8 cellular contexts compared by ENCODE assay signal in genomic region chr3:4350789-4351163, GRCh38. TPM values are rescaled to one million over a fixed set of nuclear protein-coding genes. Genes with fewer than 3 reads are reported as not detected.
DNase-seq lines count a peak whose midpoint lies in the region; ATAC-seq and TF ChIP-seq lines count a peak whose summit lies in the region.

No MANE protein-coding gene starts in this region.

- peak; percentile 68 for DNase-seq in A673 (ENCODE audit: low spot score)
- DNase-seq in GM13977 (ENCODE audit: low spot score), result peak; percentile 66
- DNase-seq in NCI-H1694 treated with DMSO at 0.1 percent for 48 hours (lab: John Stamatoyannopoulos, UW), result peak; percentile 0
- peak; percentile 13 for DNase-seq in UCSD-AML1 (lab: John Stamatoyannopoulos, UW; ENCODE audit: unreplicated experiment)
- DNase-seq in cerebellar cortex (ENCODE audit: low spot score), result peak; percentile 78
- DNase-seq in stimulated activated CD8-positive, alpha-beta memory T cell treated with anti-CD3 and anti-CD28 coated beads, Interleukin-12 subunit alpha, Interleukin-12 subunit beta, amount 100 ng/mL, for 4 hours (ENCODE audit: low read depth), result peak; percentile 4

- H3K4me3 ChIP-seq in A673 (ENCODE audit: low read depth, low read length, poor library complexity, severe bottlenecking) (no peak overlapping the region), liver (ENCODE audit: low read depth in 1 of 3, low read length in 3 of 3) (no peak overlapping the region)

- H3K4me1 ChIP-seq in A673 (ENCODE audit: insufficient read depth, low read length, poor library complexity, severe bottlenecking) (no peaks in the 10 kb centered on the region), liver (ENCODE audit: control insufficient read depth in 4 of 4, insufficient read depth in 4 of 4, low read length in 3 of 4) (peaks cover 0 to 15% (median 6%) of the 10 kb centered on the region in 4 donors)

- CTCF ChIA-PET in A673 (lab: Charles Lee), result interaction anchor here (0.6 to 1.8 kb wide), 8 partner anchors 13 to 707 kb away, joined by 3 to 16 read pairs (median 4); partner anchors contain the start of gene ITPR1

- 0% methylated on average over 2 of the region's 2 CpGs for WGBS in liver

- no peaks in the 10 kb centered on the region for H3K27me3 ChIP-seq in A673 (replicated peaks; ENCODE audit: insufficient read depth, low read depth, low read length, poor library complexity)
- no peaks in the 10 kb centered on the region for H3K27me3 ChIP-seq in liver (ENCODE audit: control insufficient read depth in 4 of 4, insufficient read depth in 4 of 4, low read length in 3 of 4)

- peak; percentile 83 for TF ChIP-seq CTCF in A673 (conservative IDR thresholded peaks at IDR 0.05; ENCODE audit: low read depth, low read length)
- TF ChIP-seq CTCF in GM13977 (IDR thresholded peaks at IDR 0.05; ENCODE audit: extremely low read depth, insufficient read depth, missing control alignments), result peak; percentile 68
- TF ChIP-seq CTCF in liver (IDR thresholded peaks at IDR 0.05; ENCODE audit: low read depth, low read length, missing input control), result peak; percentile 79

- intact Hi-C loops in A673 (cut with micrococcal nuclease; ENCODE audit: unreplicated experiment), result loop anchor here (1.0 to 5.0 kb wide), 2 partner anchors 142 to 283 kb away; partner anchors contain the start of gene ITPR1

- peak; percentile 93 to 96 for TF ChIP-seq RAD21 in liver (IDR thresholded peaks at IDR 0.05)

- H3K9me3 ChIP-seq in A673 (ENCODE audit: low read depth, low read length, poor library complexity, severe bottlenecking) (no peaks in the 10 kb centered on the region), liver (ENCODE audit: control insufficient read depth in 4 of 4, low read length in 3 of 4) (no peaks in the 10 kb centered on the region)

- ATAC-seq in HG02885 (IDR thresholded peaks at IDR 0.05; ENCODE audit: poor library complexity, unreplicated experiment), result peak; percentile 91

- H3K27ac ChIP-seq in A673 (ENCODE audit: low read depth, low read length, poor library complexity, severe bottlenecking) (no peak overlapping the region), liver (ENCODE audit: low read depth in 1 of 2, low read length in 2 of 2) (peak overlapping the region in 1 of 2 donors; percentile 68)

- POLR2A ChIA-PET in A673 (lab: Charles Lee; ENCODE audit: low non-redundant PET), result no interaction called here

- H3K36me3 ChIP-seq in A673 (ENCODE audit: insufficient read depth, low read length, poor library complexity, severe bottlenecking), result no peaks in the 10 kb centered on the region
- no peaks in the 10 kb centered on the region for H3K36me3 ChIP-seq in liver (ENCODE audit: control insufficient read depth in 4 of 4, insufficient read depth in 3 of 4, low read depth in 1 of 4, low read length in 3 of 4)

- in situ Hi-C loops in GM13977 (cut with MboI; ENCODE audit: low pct_unique_long_range_greater_than_20kb, low sequenced_read_pairs, unreplicated experiment), result loop anchor here (10.0 kb wide), 1 partner anchor 284 kb away; no protein-coding TSS in a partner anchor

- H3K9ac ChIP-seq in liver (ENCODE audit: low read depth in 1 of 2, low read length in 2 of 2), result no peak overlapping the region

- no TSS peak for BruUV-seq in A673 (replicated peaks; lab: Mats Ljungman, UMichigan)

TF ChIP-seq in liver, 16 proteins besides CTCF, POLR2A, EP300 and RAD21:
- TF ChIP-seq EGR1 (IDR thresholded peaks at IDR 0.05; ENCODE audit: low read depth in 2 of 2) (no peak), YY1 (IDR thresholded peaks at IDR 0.05) (no peak), TAF1 (conservative IDR thresholded peaks at IDR 0.05) (no peak), RXRA (IDR thresholded peaks at IDR 0.05) (peak in 1 of 2 donors; percentile 26), ZBTB33 (IDR thresholded peaks at IDR 0.05) (no peak), JUND (IDR thresholded peaks at IDR 0.05) (no peak), FOXA2 (IDR thresholded peaks at IDR 0.05) (no peak), HNF4G (IDR thresholded peaks at IDR 0.05) (peak; percentile 60), REST (IDR thresholded peaks at IDR 0.05) (no peak), HNF4A (conservative IDR thresholded peaks at IDR 0.05) (peak in 1 of 2 donors; percentile 71)

RNA-seq across cellular contexts. Expression of gene SETMAR, which starts 47.6 kb away (rescaled TPM):
- total RNA-seq in A673 (2021) (25.0 and 25.8 TPM in 2 replicates), liver (1 to 10 TPM; 7.1 to 9.7 TPM)
- 1 to 10 TPM; 4.5 TPM for polyA plus RNA-seq in liver

Comparison
In these comparisons a context has a peak if more than half of its experiments do, and no peak if none do; other contexts are left out.
1. DNase-seq: peak in every context shown above with its lines; median percentile 78 in cerebellar cortex; 68 in A673; 66 in GM13977; 13 in UCSD-AML1; 4 in stimulated activated CD8-positive, alpha-beta memory T cell treated with anti-CD3 and anti-CD28 coated beads, Interleukin-12 subunit alpha, Interleukin-12 subunit beta, amount 100 ng/mL, for 4 hours; 0 in NCI-H1694 treated with DMSO at 0.1 percent for 48 hours.